Comparison of ENCODE assay signal across 22 cellular contexts in genomic region chr13:94824601-94825000, GRCh38.
DNase-seq lines count a peak whose midpoint lies in the region; ATAC-seq, FAIRE-seq and TF ChIP-seq lines count a peak whose summit lies in the region.
"Had no signal": no experiment of that assay in that cellular context is flagged by ENCODE, and none has a peak within 500 bp of the region (broad histone marks: within the 10 kb centered on the region; RNA-seq: fewer than 3 reads in every experiment).

No MANE protein-coding gene starts in this region.

- no peak overlapping the region for H4K8ac ChIP-seq in H1 (ENCODE audit: extremely low read depth, insufficient read depth, low read length)

- H2BK5ac ChIP-seq in H1 (ENCODE audit: low read depth, low read length): no peak overlapping the region

- 91 to 100% methylated on average over 1 to 4 of the region's 4 CpGs for WGBS in H1 (ENCODE audit: extremely low coverage in 1 of 2, insufficient coverage in 1 of 2, insufficient read length in 1 of 2, insufficient replicate concordance in 2 of 2, low coverage in 1 of 2, low lambda C conversion rate in 2 of 2, missing lambda C conversion rate in 1 of 2), 2 experiments

- H3K18ac ChIP-seq in H1 (ENCODE audit: extremely low read depth, low read length): no peak overlapping the region

- H3K4me3 Mint-ChIP-seq in Calu3 (ENCODE audit: low read depth, unreplicated experiment): no peak overlapping the region
- H3K4me3 Mint-ChIP-seq: CD14-positive monocyte; CD4-positive, alpha-beta memory T cell; CD4-positive, CD25-positive, alpha-beta regulatory T cell; CD8-positive, alpha-beta memory T cell had no signal

- H3K56ac ChIP-seq in H1 (replicated peaks; ENCODE audit: insufficient read length, low read depth, low read length): no peak overlapping the region

- BruUV-seq in Calu3 (replicated peaks; lab: Mats Ljungman, UMichigan): no TSS peak

- no peak overlapping the region for H3K4me3 ChIP-seq in HEK293 (ENCODE audit: low read depth, low read length)
- no peak overlapping the region for H3K4me3 ChIP-seq in H1 (ENCODE audit: extremely low read depth in 1 of 4, insufficient read depth in 2 of 4, low read depth in 3 of 4, low read length in 4 of 4)
- H3K4me3 ChIP-seq: BLaER1 had no signal

- H3K27me3 Mint-ChIP-seq in Calu3 (ENCODE audit: unreplicated experiment): no peaks in the 10 kb centered on the region

- no peaks in the 10 kb centered on the region for H3K36me3 Mint-ChIP-seq in Calu3 (ENCODE audit: insufficient read depth, unreplicated experiment)
- H3K36me3 Mint-ChIP-seq: CD14-positive monocyte; CD4-positive, alpha-beta memory T cell; CD4-positive, CD25-positive, alpha-beta regulatory T cell; CD8-positive, alpha-beta memory T cell had no signal

- intact Hi-C loops in Calu3 (cut with micrococcal nuclease; ENCODE audit: unreplicated experiment): no loop called here

- H3K23me2 ChIP-seq in H1 (ENCODE audit: low read depth, low read length): no peaks in the 10 kb centered on the region; the same call in 1 of the 2 replicates

- no peak overlapping the region for H4K5ac ChIP-seq in H1 (ENCODE audit: insufficient read length, low read depth, low read length)

- TF ChIP-seq EP300 in H1 (IDR thresholded peaks at IDR 0.05; ENCODE audit: borderline replicate concordance in 1 of 2, low read depth in 2 of 2, low read length in 2 of 2): no peak

- H3K79me1 ChIP-seq in H1 (ENCODE audit: low read depth, low read length): no peaks in the 10 kb centered on the region

- no peak overlapping the region; a peak in 1 of 4 replicates for H3K4me2 ChIP-seq in H1 (ENCODE audit: insufficient read depth in 1 of 2, low read depth in 2 of 2, low read length in 2 of 2)
- H3K4me2 ChIP-seq: BLaER1 had no signal

- H2BK120ac ChIP-seq in H1 (replicated peaks; ENCODE audit: low read depth, low read length): peak overlapping the region; percentile 7

- no peak overlapping the region for H3K23ac ChIP-seq in H1 (ENCODE audit: insufficient read length)

- no peak overlapping the region for H3K27ac Mint-ChIP-seq in Calu3 (ENCODE audit: unreplicated experiment)
- H3K27ac Mint-ChIP-seq: CD14-positive monocyte; CD4-positive, alpha-beta memory T cell; CD4-positive, CD25-positive, alpha-beta regulatory T cell; CD8-positive, alpha-beta memory T cell had no signal

- DNase-seq in H1 (ENCODE audit: low read depth in 1 of 2, low spot score in 2 of 2) (no peak), NCI-H2196 (lab: John Stamatoyannopoulos, UW; ENCODE audit: unreplicated experiment) (no peak), Calu3 (no peak)
- DNase-seq: 8988T; ACHN; BE2C; C1 segment of cervical spinal cord; CD4-positive, alpha-beta memory T cell; CD4-positive, CD25-positive, alpha-beta regulatory T cell; CD8-positive, alpha-beta memory T cell; COR-L47; DMS79 treated with DMSO at 0.1 percent for 48 hours; GF-D8 had no signal

- H2BK12ac ChIP-seq in H1 (ENCODE audit: low read depth, low read length): peak overlapping the region; percentile 85; the same call in 1 of the 2 replicates

- H3K9me3 ChIP-seq in HEK293 (ENCODE audit: control insufficient read depth, insufficient read depth, low read depth, low read length) (no peaks in the 10 kb centered on the region), H1 (ENCODE audit: insufficient read depth in 2 of 2, low read depth in 1 of 2, low read length in 1 of 2) (no peaks in the 10 kb centered on the region)
- H3K9me3 ChIP-seq: BE2C, BLaER1 had no signal

- no peaks in the 10 kb centered on the region for H4K20me1 ChIP-seq in H1 (replicated peaks in 1 of 2; ENCODE audit: control insufficient read depth in 1 of 2, insufficient read depth in 2 of 2, low read length in 2 of 2)
- H4K20me1 ChIP-seq: BLaER1 had no signal

- no peaks in the 10 kb centered on the region for H3K9me3 Mint-ChIP-seq in Calu3 (ENCODE audit: low read depth, unreplicated experiment)

- no peak overlapping the region for H2BK20ac ChIP-seq in H1 (ENCODE audit: low read length)

- H3K36me3 ChIP-seq in HEK293 (ENCODE audit: control insufficient read depth in 2 of 2, insufficient read depth in 1 of 2, low read length in 2 of 2): no peaks in the 10 kb centered on the region
- H3K36me3 ChIP-seq in H1 (ENCODE audit: control insufficient read depth in 2 of 4, insufficient read depth in 4 of 4, low read length in 3 of 4): no peaks in the 10 kb centered on the region
- H3K36me3 ChIP-seq: BE2C, BLaER1 had no signal

- ATAC-seq in HG02798 (IDR thresholded peaks at IDR 0.05; ENCODE audit: poor library complexity, unreplicated experiment): no peak

- H2AK5ac ChIP-seq in H1 (ENCODE audit: low read depth, low read length): no peak overlapping the region

- H3K27ac ChIP-seq in HEK293 (ENCODE audit: extremely low read depth, low read depth, low read length) (no peak overlapping the region), H1 (ENCODE audit: low read depth, low read length) (no peak overlapping the region)
- H3K27ac ChIP-seq: BLaER1 had no signal

- no peak overlapping the region for H2AFZ ChIP-seq in H1 (ENCODE audit: low read length)

- no peaks in the 10 kb centered on the region for H3K27me3 ChIP-seq in H1 (replicated peaks in 1 of 4; ENCODE audit: control insufficient read depth in 3 of 4, extremely low read depth in 1 of 4, insufficient read depth in 3 of 4, low read length in 3 of 4)
- H3K27me3 ChIP-seq: BLaER1 had no signal

- no peak for TF ChIP-seq RAD21 in H1 (IDR thresholded peaks at IDR 0.05 in 1 of 2, conservative IDR thresholded peaks at IDR 0.05 in 1 of 2; ENCODE audit: low read depth in 2 of 2, low read length in 2 of 2)

- no peak for TF ChIP-seq POLR2A in H1 (IDR thresholded peaks at IDR 0.05; ENCODE audit: control extremely low read depth in 1 of 2, low read depth in 2 of 2, low read length in 2 of 2)

- H3K4me1 Mint-ChIP-seq in Calu3 (ENCODE audit: low read depth, unreplicated experiment): no peaks in the 10 kb centered on the region
- H3K4me1 Mint-ChIP-seq: CD14-positive monocyte; CD4-positive, alpha-beta memory T cell; CD4-positive, CD25-positive, alpha-beta regulatory T cell; CD8-positive, alpha-beta memory T cell had no signal

- no peak for FAIRE-seq in H1 (lab: Jason Lieb, UNC)
- FAIRE-seq: A204.1, D721Med, G401.6, GM12891, GM19239 had no signal

- H3K14ac ChIP-seq in H1 (ENCODE audit: insufficient read length): no peak overlapping the region

- H3K9ac ChIP-seq in H1 (replicated peaks in 1 of 4; ENCODE audit: extremely low read depth in 1 of 4, low read depth in 3 of 4, low read length in 3 of 4): no peak overlapping the region
- H3K9ac ChIP-seq: BLaER1 had no signal

- H3K4me1 ChIP-seq in HEK293 (ENCODE audit: control insufficient read depth, insufficient read depth, low read length): no peaks in the 10 kb centered on the region
- H3K4me1 ChIP-seq in H1 (replicated peaks in 1 of 4; ENCODE audit: control insufficient read depth in 3 of 4, insufficient read depth in 4 of 4, low read length in 3 of 4): peaks cover 0 to 19% (median 8%) of the 10 kb centered on the region in 4 experiments; a peak in 5 of 7 replicates
- H3K4me1 ChIP-seq: BE2C, BLaER1 had no signal

- POLR2A ChIA-PET in HEK293 (lab: Yijun Ruan, JAX): no interaction called here
- POLR2A ChIA-PET in H1 (lab: Charles Lee; ENCODE audit: partially characterized antibody): interaction anchor here (1.2 kb wide), 1 partner anchor 14 kb away, joined by 3 read pairs; no protein-coding TSS in a partner anchor

- H3K79me2 ChIP-seq in H1 (ENCODE audit: control insufficient read depth in 1 of 2, insufficient read depth in 2 of 2, low read length in 2 of 2): no peaks in the 10 kb centered on the region

- H2BK15ac ChIP-seq in H1 (ENCODE audit: low read length): no peak overlapping the region

- no peak overlapping the region for H3K4ac ChIP-seq in H1 (replicated peaks; ENCODE audit: insufficient read length, low read depth, low read length)

- no peak for TF ChIP-seq CTCF in HEK293 (tag by site-specific recombination; IDR thresholded peaks at IDR 0.05)
- TF ChIP-seq CTCF in H1 (IDR thresholded peaks at IDR 0.05; ENCODE audit: control extremely low read depth in 1 of 3, insufficient read depth in 1 of 3, low read depth in 1 of 3, low read length in 3 of 3): no peak
- no peak for TF ChIP-seq CTCF in Calu3 (IDR thresholded peaks at IDR 0.05; ENCODE audit: unreplicated experiment)

- peak overlapping the region; percentile 38 for H4K91ac ChIP-seq in H1 (replicated peaks; ENCODE audit: insufficient read length, low read length)

- CTCF ChIA-PET in HEK293 (lab: Yijun Ruan, JAX): interaction anchor here (1.5 kb wide), 1 partner anchor 109 kb away, joined by 3 read pairs; no protein-coding TSS in a partner anchor
- CTCF ChIA-PET in H1 (lab: Charles Lee; ENCODE audit: partially characterized antibody): interaction anchor here (1.4 kb wide), 1 partner anchor 58 kb away, joined by 3 read pairs; no protein-coding TSS in a partner anchor
- CTCF ChIA-PET in Calu3 (lab: Charles Lee): no interaction called here

TF ChIP-seq in HEK293, 187 proteins besides CTCF, POLR2A, EP300 and RAD21:
- TF ChIP-seq INSM2 (tag by site-specific recombination; IDR thresholded peaks at IDR 0.05) (no peak), ZNF121 (tag by site-specific recombination; IDR thresholded peaks at IDR 0.05) (0 out of 2 replicates have a peak, but pooled peaks have one; percentile 11)

TF ChIP-seq in H1, 55 proteins besides CTCF, POLR2A, EP300 and RAD21 (continues in another document):
- TF ChIP-seq CHD1 (IDR thresholded peaks at IDR 0.05; ENCODE audit: low read depth, low read length) (no peak), KDM1A (IDR thresholded peaks at IDR 0.05; ENCODE audit: borderline replicate concordance, low read length) (no peak), SP4 (IDR thresholded peaks at IDR 0.05; ENCODE audit: low read length) (no peak), SRF (IDR thresholded peaks at IDR 0.05; ENCODE audit: low read depth, low read length) (no peak), BCL11A (IDR thresholded peaks at IDR 0.05; ENCODE audit: low read depth in 2 of 2, low read length in 2 of 2) (no peak), CTBP2 (IDR thresholded peaks at IDR 0.05; ENCODE audit: borderline replicate concordance, insufficient read depth, insufficient read length, low read length) (no peak), RXRA (IDR thresholded peaks at IDR 0.05; ENCODE audit: insufficient read depth, low read depth, low read length) (no peak), SP1 (IDR thresholded peaks at IDR 0.05; ENCODE audit: low read depth, low read length) (no peak), TAF7 (optimal IDR thresholded peaks at IDR 0.05; ENCODE audit: borderline replicate concordance, low read depth, low read length) (no peak), ATF2 (IDR thresholded peaks at IDR 0.05; ENCODE audit: low read length) (no peak)
